8 cellular contexts compared by ENCODE assay signal in the genomic region with DNA sequence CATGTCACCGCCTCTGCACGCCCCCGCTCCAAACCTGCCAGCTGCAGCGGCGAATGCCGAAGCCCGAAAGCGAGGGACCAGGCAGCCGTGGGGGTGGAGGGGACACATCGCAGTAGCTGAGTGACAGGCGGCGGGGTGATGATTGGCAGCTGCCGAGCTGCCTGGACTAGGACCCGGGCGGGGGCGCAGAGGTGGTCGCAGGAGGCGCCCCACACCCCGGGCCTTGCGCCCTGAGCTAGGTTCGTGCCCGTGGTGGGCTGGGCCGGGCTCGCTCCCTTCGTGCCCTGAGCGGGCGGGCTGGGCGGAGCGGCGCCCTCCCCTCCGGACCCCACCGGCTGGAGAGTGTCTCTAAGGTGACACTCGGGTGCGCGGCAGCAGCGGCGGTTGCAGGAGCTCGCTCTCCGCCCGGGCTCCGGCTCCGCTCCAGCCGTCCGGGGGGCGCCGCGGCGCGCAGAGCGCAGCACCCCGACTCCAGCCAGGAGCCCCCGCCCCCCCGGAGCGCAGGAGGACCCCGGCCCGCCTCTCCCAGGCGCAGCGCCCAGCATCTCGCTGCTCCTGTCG. TPM values are rescaled to one million over a fixed set of nuclear protein-coding genes. Genes with fewer than 3 reads are reported as not detected.
DNase-seq lines count a peak whose midpoint lies in the region; ATAC-seq, FAIRE-seq and TF ChIP-seq lines count a peak whose summit lies in the region.

No MANE protein-coding gene starts in this region.

- no peak for TF ChIP-seq POLR2A in vagina (IDR thresholded peaks at IDR 0.05)

- peak overlapping the region; percentile 42 for H3K27ac ChIP-seq in CD4-positive, alpha-beta memory T cell (ENCODE audit: low read depth, low read length)
- H3K27ac ChIP-seq in RWPE2 (ENCODE audit: poor library complexity, severe bottlenecking) (no peak overlapping the region), colonic mucosa (no peak overlapping the region), vagina (peak overlapping the region; percentile 8), small intestine (ENCODE audit: low read depth in 1 of 2, low read length in 1 of 2) (no peak overlapping the region)

- peaks cover 72% of the 10 kb centered on the region for H3K4me1 ChIP-seq in CD4-positive, alpha-beta memory T cell (ENCODE audit: insufficient read depth, low read length)
- H3K4me1 ChIP-seq in RWPE2 (ENCODE audit: insufficient read depth, poor library complexity, severe bottlenecking) (no peaks in the 10 kb centered on the region), colonic mucosa (peaks cover 8% of the 10 kb centered on the region), vagina (peaks cover 17% of the 10 kb centered on the region), small intestine (ENCODE audit: control insufficient read depth in 2 of 2, insufficient read depth in 1 of 2, low read depth in 1 of 2, low read length in 1 of 2) (peaks cover 0 to 5% of the 10 kb centered on the region in 2 donors)

- TF ChIP-seq CTCF in RWPE2 (IDR thresholded peaks at IDR 0.05; ENCODE audit: poor library complexity, severe bottlenecking) (no peak), colonic mucosa (IDR thresholded peaks at IDR 0.05) (no peak), vagina (IDR thresholded peaks at IDR 0.05) (no peak)

- H3K4me3 Mint-ChIP-seq in CD4-positive, alpha-beta memory T cell: peak overlapping the region; percentile 86 to 96 (median 90)
- H3K4me3 Mint-ChIP-seq in naive thymus-derived CD8-positive, alpha-beta T cell: peak overlapping the region; percentile 74 to 96 (median 89)

- peaks cover 33 to 74% (median 60%) of the 10 kb centered on the region in 4 donors for H3K4me1 Mint-ChIP-seq in CD4-positive, alpha-beta memory T cell
- H3K4me1 Mint-ChIP-seq in naive thymus-derived CD8-positive, alpha-beta T cell: peaks cover 28 to 73% (median 67%) of the 10 kb centered on the region in 4 donors

- POLR2A ChIA-PET in CD4-positive, alpha-beta memory T cell (lab: Charles Lee; ENCODE audit: partially characterized antibody): interaction anchor here (1.0 to 9.8 kb wide), 8 partner anchors 15 to 415 kb away, joined by 3 to 262 read pairs (median 5); partner anchors contain the start of genes DGKZ and PEX16
- POLR2A ChIA-PET in naive thymus-derived CD8-positive, alpha-beta T cell (lab: Charles Lee): interaction anchor here (0.6 to 9.1 kb wide), 11 partner anchors 8 to 90 kb away, joined by 3 to 303 read pairs (median 4); partner anchors contain the start of gene DGKZ

- peaks cover 0 to 3% of the 10 kb centered on the region in 2 donors for H3K36me3 Mint-ChIP-seq in CD4-positive, alpha-beta memory T cell
- peaks cover 0 to 7% (median 0%) of the 10 kb centered on the region in 3 donors for H3K36me3 Mint-ChIP-seq in naive thymus-derived CD8-positive, alpha-beta T cell

- H3K4me3 ChIP-seq in CD4-positive, alpha-beta memory T cell (ENCODE audit: low read length in 2 of 2): peak overlapping the region; percentile 15 to 54
- peak overlapping the region; percentile 18 for H3K4me3 ChIP-seq in RWPE2 (ENCODE audit: severe bottlenecking)
- peak overlapping the region; percentile 43 for H3K4me3 ChIP-seq in colonic mucosa
- H3K4me3 ChIP-seq in vagina: peak overlapping the region; percentile 38 to 47
- H3K4me3 ChIP-seq in small intestine (ENCODE audit: low read depth in 1 of 2, low read length in 2 of 2): peak overlapping the region in 1 of 2 donors; percentile 44

- FAIRE-seq in small intestine (lab: Jason Lieb, UNC): no peak

- 2 to 4% (median 3%) methylated on average over 33 to 60 of the region's 60 CpGs for WGBS in small intestine, 3 donors

- H3K9ac ChIP-seq in colonic mucosa (ENCODE audit: low read depth in 2 of 2, low read length in 2 of 2): peak overlapping the region in 1 of 2 donors; percentile 37

- H3K9me3 ChIP-seq in CD4-positive, alpha-beta memory T cell (ENCODE audit: control insufficient read depth in 1 of 2, low read length in 2 of 2): no peaks in the 10 kb centered on the region
- H3K9me3 ChIP-seq in RWPE2 (ENCODE audit: severe bottlenecking) (no peaks in the 10 kb centered on the region), colonic mucosa (no peaks in the 10 kb centered on the region), vagina (no peaks in the 10 kb centered on the region), small intestine (ENCODE audit: control insufficient read depth, low read depth) (no peaks in the 10 kb centered on the region)

- no peaks in the 10 kb centered on the region for H3K27me3 ChIP-seq in CD4-positive, alpha-beta memory T cell (ENCODE audit: insufficient read depth, low read length)
- H3K27me3 ChIP-seq in RWPE2 (ENCODE audit: insufficient read depth, poor library complexity, severe bottlenecking) (peaks cover 42% of the 10 kb centered on the region), colonic mucosa (peaks cover 31% of the 10 kb centered on the region), vagina (peaks cover 12% of the 10 kb centered on the region), small intestine (ENCODE audit: control insufficient read depth in 2 of 2, insufficient read depth in 2 of 2, low read length in 2 of 2) (peaks cover 0 to 30% of the 10 kb centered on the region in 2 donors)

- intact Hi-C loops in CD4-positive, alpha-beta memory T cell (cut with micrococcal nuclease): loop anchor here (5.0 kb wide), 1 partner anchor 35 kb away; no protein-coding TSS in a partner anchor
- intact Hi-C loops in colonic mucosa (cut with DNase I) (no loop called here), vagina (cut with DNase I) (no loop called here)

- CTCF ChIA-PET in CD4-positive, alpha-beta memory T cell (lab: Charles Lee; ENCODE audit: partially characterized antibody): interaction anchor here (1.1 to 11.9 kb wide), 9 partner anchors 10 to 93 kb away, joined by 3 to 187 read pairs (median 5); no protein-coding TSS in a partner anchor

- no peaks in the 10 kb centered on the region for H3K36me3 ChIP-seq in CD4-positive, alpha-beta memory T cell (ENCODE audit: insufficient read depth, low read length)
- H3K36me3 ChIP-seq in RWPE2 (ENCODE audit: low read depth) (no peaks in the 10 kb centered on the region), colonic mucosa (no peaks in the 10 kb centered on the region), vagina (no peaks in the 10 kb centered on the region), small intestine (ENCODE audit: control insufficient read depth in 2 of 2, insufficient read depth in 2 of 2, low read length in 2 of 2) (no peaks in the 10 kb centered on the region)

- H3K27ac Mint-ChIP-seq in CD4-positive, alpha-beta memory T cell: peak overlapping the region in 6 of 7 donors; percentile 84 to 98 (median 96)
- H3K27ac Mint-ChIP-seq in naive thymus-derived CD8-positive, alpha-beta T cell: peak overlapping the region; percentile 71 to 99 (median 96)

- no peaks in the 10 kb centered on the region for H3K27me3 Mint-ChIP-seq in CD4-positive, alpha-beta memory T cell
- H3K27me3 Mint-ChIP-seq in naive thymus-derived CD8-positive, alpha-beta T cell: peaks cover 0 to 18% (median 0%) of the 10 kb centered on the region in 5 donors

- peak in 4 of 5 donors; percentile 30 to 59 (median 44) for DNase-seq in CD4-positive, alpha-beta memory T cell
- DNase-seq in RWPE2 (ENCODE audit: low spot score): no peak
- no peak for DNase-seq in colonic mucosa
- peak in 9 of 10 donors; percentile 38 to 74 (median 52) for DNase-seq in naive thymus-derived CD8-positive, alpha-beta T cell
- no peak for DNase-seq in vagina (ENCODE audit: extremely low spot score in 2 of 2)
- DNase-seq in small intestine: no peak

- H3K9me3 Mint-ChIP-seq in CD4-positive, alpha-beta memory T cell: no peaks in the 10 kb centered on the region
- no peaks in the 10 kb centered on the region for H3K9me3 Mint-ChIP-seq in naive thymus-derived CD8-positive, alpha-beta T cell

- no peak; the same call in 2 of the 3 replicates for ATAC-seq in RWPE2 (ENCODE audit: low read depth)
- peak; percentile 33 to 54 for ATAC-seq in naive thymus-derived CD8-positive, alpha-beta T cell
- no peak for ATAC-seq in GM19455 (IDR thresholded peaks at IDR 0.05; ENCODE audit: unreplicated experiment)
- no peak for ATAC-seq in HG03097 (IDR thresholded peaks at IDR 0.05; ENCODE audit: low FRiP score, unreplicated experiment)

RNA-seq across cellular contexts. Expression of gene DGKZ, which starts 14.6 kb away (rescaled TPM):
- total RNA-seq in CD4-positive, alpha-beta memory T cell: 100 to 1,000 TPM; 230 to 235 TPM
- 10 to 100 TPM; 34.8 to 78.9 TPM for polyA plus RNA-seq in CD4-positive, alpha-beta memory T cell
- total RNA-seq in colonic mucosa: 10 to 100 TPM; 42.7 to 83.8 TPM
- total RNA-seq in naive thymus-derived CD8-positive, alpha-beta T cell: 100 to 1,000 TPM; 234 to 243 TPM
- 10 to 100 TPM; 47.1 to 71.0 (median 52.5) TPM for polyA plus RNA-seq in naive thymus-derived CD8-positive, alpha-beta T cell
- total RNA-seq in vagina: 78.8 TPM
- 100 to 1,000 TPM in 2 of 3 donors, 10 to 100 TPM in 1; 90.1 to 122 (median 117) TPM for polyA plus RNA-seq in small intestine

RNA-seq across cellular contexts. Expression of gene MDK, which starts 48.8 kb away (rescaled TPM):
- 1 to 10 TPM; 4.7 to 5.6 TPM for total RNA-seq in CD4-positive, alpha-beta memory T cell
- polyA plus RNA-seq in CD4-positive, alpha-beta memory T cell: not detected
- 10 to 100 TPM; 80.4 to 98.9 TPM for total RNA-seq in colonic mucosa
- 1 to 10 TPM; 7.2 to 8.0 TPM for total RNA-seq in naive thymus-derived CD8-positive, alpha-beta T cell
- under 1 TPM in 1 of 3 donors, not detected in 2; 0.52 TPM for polyA plus RNA-seq in naive thymus-derived CD8-positive, alpha-beta T cell
- 142 TPM for total RNA-seq in vagina
- polyA plus RNA-seq in small intestine: 100 to 1,000 TPM; 206 to 356 (median 246) TPM

RNA-seq across cellular contexts. Expression of gene CREB3L1, which starts 55.2 kb away (rescaled TPM):
- total RNA-seq in CD4-positive, alpha-beta memory T cell: not detected
- polyA plus RNA-seq in CD4-positive, alpha-beta memory T cell: not detected
- total RNA-seq in colonic mucosa (100 to 1,000 TPM; 143 to 150 TPM), vagina (11.8 TPM)
- total RNA-seq in naive thymus-derived CD8-positive, alpha-beta T cell: not detected
- not detected for polyA plus RNA-seq in naive thymus-derived CD8-positive, alpha-beta T cell
- 10 to 100 TPM; 14.3 to 36.9 (median 15.7) TPM for polyA plus RNA-seq in small intestine

RNA-seq across cellular contexts. Expression of gene CHRM4, which starts 58.9 kb away (rescaled TPM):
- not detected for total RNA-seq in CD4-positive, alpha-beta memory T cell
- polyA plus RNA-seq in CD4-positive, alpha-beta memory T cell: under 1 TPM; 0.12 to 0.16 TPM
- total RNA-seq in colonic mucosa (under 1 TPM; 0.42 to 0.49 TPM), vagina (not detected)
- total RNA-seq in naive thymus-derived CD8-positive, alpha-beta T cell: under 1 TPM; 0.25 to 0.73 TPM
- polyA plus RNA-seq in naive thymus-derived CD8-positive, alpha-beta T cell: under 1 TPM in 2 of 3 donors, not detected in 1; 0.16 to 0.18 TPM
- polyA plus RNA-seq in small intestine: 1 to 10 TPM in 2 of 3 donors, not detected in 1; 3.1 to 7.8 TPM

Comparison
In these comparisons a context has a peak if more than half of its experiments do, and no peak if none do; other contexts are left out.
1. DNase-seq: peak in CD4-positive, alpha-beta memory T cell (4 of 5) and naive thymus-derived CD8-positive, alpha-beta T cell (9 of 10); none in RWPE2 (single experiment), colonic mucosa (single experiment), vagina (0 of 2) and small intestine (single experiment).
2. H3K27ac ChIP-seq: peak in CD4-positive, alpha-beta memory T cell (single experiment) and vagina (single experiment); none in RWPE2 (single experiment), colonic mucosa (single experiment) and small intestine (0 of 2).
3. ATAC-seq: peak in naive thymus-derived CD8-positive, alpha-beta T cell (2 of 2); none in RWPE2 (single experiment), GM19455 (single experiment) and HG03097 (single experiment).
4. RNA of gene MDK, which starts 48.8 kb away (total RNA-seq): 142 TPM in vagina (single experiment) and 80.4 to 98.9 TPM in colonic mucosa; 7.2 to 8.0 TPM in naive thymus-derived CD8-positive, alpha-beta T cell and 4.7 to 5.6 TPM in CD4-positive, alpha-beta memory T cell; every median in the first group is over 4 times any median in the second.
5. RNA of gene CREB3L1, which starts 55.2 kb away (total RNA-seq): 143 to 150 TPM in colonic mucosa and 11.8 TPM in vagina (single experiment); not detected in CD4-positive, alpha-beta memory T cell and not detected in naive thymus-derived CD8-positive, alpha-beta T cell; every median in the first group is over 10 times any median in the second.